Comparison of ENCODE assay signal across 9 cellular contexts in genomic region chr1:55211909-55212308, GRCh38. TPM values are rescaled to one million over a fixed set of nuclear protein-coding genes. Genes with fewer than 3 reads are reported as not detected.
A peak's percentile ranks its signal among the peaks of the same experiment; 100 is the strongest.
DNase-seq lines count a peak whose midpoint lies in the region; ATAC-seq and TF ChIP-seq lines count a peak whose summit lies in the region.
"Had no signal": no experiment of that assay in that cellular context is flagged by ENCODE, and none has a peak within 500 bp of the region (broad histone marks: within the 10 kb centered on the region; RNA-seq: fewer than 3 reads in every experiment).

No MANE protein-coding gene starts in this region.

- H3K4me1 Mint-ChIP-seq in Caco-2 (ENCODE audit: low read depth, unreplicated experiment): peaks cover 36% of the 10 kb centered on the region

- CTCF ChIA-PET in Caco-2 (lab: Charles Lee) (no interaction called here), Panc1 (lab: Charles Lee) (interaction anchor here (1.4 kb wide), 1 partner anchor 66 kb away, joined by 6 read pairs; no protein-coding TSS in a partner anchor)

- peak overlapping the region; percentile 87 for H3K27ac ChIP-seq in Panc1 (ENCODE audit: low read length)
- peak overlapping the region; percentile 5 to 94 for H3K27ac ChIP-seq in left lung
- H3K27ac ChIP-seq in adrenal gland: peak overlapping the region in 1 of 5 donors; percentile 3
- H3K27ac ChIP-seq: SJSA1 had no signal

- TF ChIP-seq CTCF in Caco-2 (IDR thresholded peaks at IDR 0.05; ENCODE audit: insufficient read depth in 1 of 2, low read depth in 1 of 2, low read length in 1 of 2, severe bottlenecking in 1 of 2, unreplicated experiment in 1 of 2): no peak
- no peak for TF ChIP-seq CTCF in Panc1 (IDR thresholded peaks at IDR 0.05)
- TF ChIP-seq CTCF in left lung (IDR thresholded peaks at IDR 0.05): no peak
- TF ChIP-seq CTCF in adrenal gland (IDR thresholded peaks at IDR 0.05): no peak

- in situ Hi-C loops in Panc1 (cut with HindIII; ENCODE audit: low pct_unique_long_range_greater_than_20kb, low sequenced_read_pairs): no loop called here

- intact Hi-C loops in Caco-2 (cut with micrococcal nuclease; ENCODE audit: unreplicated experiment): no loop called here
- intact Hi-C loops in Panc1 (cut with micrococcal nuclease; ENCODE audit: unreplicated experiment): loop anchor here (5.0 kb wide), 1 partner anchor 70 kb away; no protein-coding TSS in a partner anchor
- intact Hi-C loops in left lung (cut with DNase I): no loop called here
- intact Hi-C loops in adrenal gland (cut with DNase I): no loop called here

- H3K9me3 ChIP-seq in Caco-2: no peaks in the 10 kb centered on the region
- no peaks in the 10 kb centered on the region for H3K9me3 ChIP-seq in Panc1 (ENCODE audit: control insufficient read depth, insufficient read depth, low read depth, low read length)
- H3K9me3 ChIP-seq in left lung: no peaks in the 10 kb centered on the region
- H3K9me3 ChIP-seq in adrenal gland (replicated peaks in 1 of 3): no peaks in the 10 kb centered on the region

- H3K27me3 Mint-ChIP-seq in Caco-2 (ENCODE audit: insufficient read depth, unreplicated experiment): no peaks in the 10 kb centered on the region

- H3K36me3 Mint-ChIP-seq in Caco-2 (ENCODE audit: insufficient read depth, unreplicated experiment): peaks cover 23% of the 10 kb centered on the region

- H3K9me3 Mint-ChIP-seq in Caco-2 (ENCODE audit: unreplicated experiment): no peaks in the 10 kb centered on the region

- ATAC-seq in GM21526 (IDR thresholded peaks at IDR 0.05; ENCODE audit: low FRiP score, unreplicated experiment): peak; percentile 25
- ATAC-seq in Panc1: no peak
- no peak for ATAC-seq in left lung

- H3K4me1 ChIP-seq in Caco-2: peaks cover 26% of the 10 kb centered on the region
- peaks cover 45% of the 10 kb centered on the region for H3K4me1 ChIP-seq in Panc1 (ENCODE audit: control insufficient read depth, insufficient read depth, low read length)
- peaks cover 25 to 76% of the 10 kb centered on the region in 2 donors for H3K4me1 ChIP-seq in left lung
- H3K4me1 ChIP-seq in adrenal gland (replicated peaks in 1 of 2): peaks cover 33 to 64% of the 10 kb centered on the region in 2 donors

- no peak for TF ChIP-seq POLR2A in adrenal gland (IDR thresholded peaks at IDR 0.05)

- WGBS in adrenal gland, 4 donors: 75 to 79% (median 78%) methylated on average over 3 of the region's 3 CpGs

- POLR2A ChIA-PET in Caco-2 (lab: Charles Lee): no interaction called here
- POLR2A ChIA-PET in Panc1 (lab: Charles Lee): no interaction called here

- no peaks in the 10 kb centered on the region for H3K27me3 ChIP-seq in Caco-2 (replicated peaks; ENCODE audit: control insufficient read depth, insufficient read depth, low read length)
- no peaks in the 10 kb centered on the region for H3K27me3 ChIP-seq in Panc1 (ENCODE audit: control insufficient read depth, insufficient read depth, low read length)
- H3K27me3 ChIP-seq in left lung: no peaks in the 10 kb centered on the region
- H3K27me3 ChIP-seq in adrenal gland: no peaks in the 10 kb centered on the region
- H3K27me3 ChIP-seq: SJSA1 had no signal

- no peak overlapping the region for H3K4me3 ChIP-seq in Caco-2 (ENCODE audit: low read depth, low read length)
- H3K4me3 ChIP-seq in Panc1 (ENCODE audit: low read depth in 2 of 2, low read length in 2 of 2): peak overlapping the region; percentile 69 to 86; a peak in 3 of 4 replicates
- H3K4me3 ChIP-seq in left lung: peak overlapping the region in 1 of 2 donors; percentile 81
- no peak overlapping the region for H3K4me3 ChIP-seq in adrenal gland
- H3K4me3 ChIP-seq: SJSA1 had no signal

- H3K4me3 Mint-ChIP-seq in Caco-2 (ENCODE audit: unreplicated experiment): peak overlapping the region; percentile 48

- DNase-seq in Caco-2: no peak
- DNase-seq in Panc1 (ENCODE audit: low read depth, low spot score): no peak
- no peak for DNase-seq in left lung
- no peak for DNase-seq in NCI-H187 (lab: John Stamatoyannopoulos, UW)
- no peak for DNase-seq in DMS153 treated with DMSO at 0.1 percent for 48 hours (lab: John Stamatoyannopoulos, UW; ENCODE audit: unreplicated experiment)
- no peak for DNase-seq in adrenal gland
- DNase-seq in NCI-H1092 treated with DMSO at 0.1 percent for 48 hours (lab: John Stamatoyannopoulos, UW): no peak

- H3K27ac Mint-ChIP-seq in Caco-2 (ENCODE audit: unreplicated experiment): no peak overlapping the region

- H3K36me3 ChIP-seq in Caco-2 (ENCODE audit: control insufficient read depth, insufficient read depth, low read length) (no peaks in the 10 kb centered on the region), Panc1 (ENCODE audit: control insufficient read depth, insufficient read depth, low read length) (no peaks in the 10 kb centered on the region; the same call in 1 of the 2 replicates), left lung (no peaks in the 10 kb centered on the region), adrenal gland (replicated peaks in 1 of 2) (no peaks in the 10 kb centered on the region)

- no TSS peak for BruUV-seq in Caco-2 (replicated peaks; lab: Mats Ljungman, UMichigan)
- no TSS peak for BruUV-seq in Panc1 (replicated peaks; lab: Mats Ljungman, UMichigan)

RNA-seq across cellular contexts. Expression of gene USP24, which starts 3.3 kb away (rescaled TPM):
- 34.7 and 36.4 TPM in 2 replicates for total RNA-seq in Caco-2 (2022)
- 52.2 TPM for total RNA-seq in Panc1 (2021; ENCODE audit: unreplicated experiment)
- 19.9 TPM for polyA plus RNA-seq in Panc1 (2012; ENCODE audit: insufficient read length)
- 10 to 100 TPM; 26.1 to 42.3 TPM for total RNA-seq in left lung
- total RNA-seq in adrenal gland: 10 to 100 TPM; 20.8 to 41.9 (median 26.4) TPM
- 10 to 100 TPM; 11.3 to 21.1 (median 15.4) TPM for polyA plus RNA-seq in adrenal gland

Comparison
In these comparisons a context has a peak if more than half of its experiments do, and no peak if none do; other contexts are left out.
1. H3K4me3 ChIP-seq: peak in Panc1 (2 of 2); none in Caco-2 (single experiment) and adrenal gland (0 of 4).